In genomic region chr2:235498556-235499305, GRCh38 we compare ENCODE assay signal across 14 cellular contexts. TPM values are rescaled to one million over a fixed set of nuclear protein-coding genes. Genes with fewer than 3 reads are reported as not detected.
DNase-seq lines count a peak whose midpoint lies in the region; ATAC-seq, FAIRE-seq and TF ChIP-seq lines count a peak whose summit lies in the region.
"Had no signal": no experiment of that assay in that cellular context is flagged by ENCODE, and none has a peak within 500 bp of the region (broad histone marks: within the 10 kb centered on the region; RNA-seq: fewer than 3 reads in every experiment).

No MANE protein-coding gene starts in this region.

- CTCF ChIA-PET in HepG2 (lab: Yijun Ruan, JAX; ENCODE audit: low intra/inter-chr PET ratio, low total read pairs) = interaction anchor here (0.9 kb wide), 1 partner anchor 363 kb away, joined by 3 read pairs; no protein-coding TSS in a partner anchor

- TF ChIP-seq EP300 in HepG2 (IDR thresholded peaks at IDR 0.05; ENCODE audit: low read depth in 2 of 2, low read length in 2 of 2) = no peak
- 0 out of 2 replicates have a peak, but pooled peaks have one; percentile 27 for TF ChIP-seq EP300 in HepG2 (CRISPR knock-in tag; IDR thresholded peaks at IDR 0.05; ENCODE audit: borderline replicate concordance)

- H3K9ac ChIP-seq in HepG2 (ENCODE audit: insufficient read depth, low read depth, low read length) (no peak overlapping the region), kidney (ENCODE audit: low read length in 2 of 2) (no peak overlapping the region)

- in situ Hi-C loops in HepG2 (cut with HindIII; ENCODE audit: extremely low pct_ligation_motif_present, low pct_unique_long_range_greater_than_20kb) = loop anchor here (10.0 kb wide), 1 partner anchor 364 kb away; no protein-coding TSS in a partner anchor

- peak; percentile 42 for TF ChIP-seq CTCF in HepG2 (CRISPR knock-in tag; IDR thresholded peaks at IDR 0.05)
- TF ChIP-seq CTCF in right lobe of liver (IDR thresholded peaks at IDR 0.05) = no peak
- TF ChIP-seq CTCF in adrenal gland (IDR thresholded peaks at IDR 0.05) = peak in 5 of 6 experiments; percentile 19 to 53 (median 31)
- peak; percentile 22 for TF ChIP-seq CTCF in kidney (IDR thresholded peaks at IDR 0.05; ENCODE audit: borderline replicate concordance, extremely low read depth, insufficient read depth)
- TF ChIP-seq CTCF in upper lobe of right lung (IDR thresholded peaks at IDR 0.05) = peak; percentile 9

- POLR2A ChIA-PET in HepG2 (lab: Yijun Ruan, JAX) = interaction anchor here (1.8 kb wide), 1 partner anchor 16 kb away, joined by 8 read pairs; no protein-coding TSS in a partner anchor

- no peak for TF ChIP-seq POLR2A in HepG2 (IDR thresholded peaks at IDR 0.05; ENCODE audit: insufficient read depth in 1 of 2, low read depth in 2 of 2, low read length in 2 of 2)
- no peak for TF ChIP-seq POLR2A in right lobe of liver (IDR thresholded peaks at IDR 0.05)
- no peak for TF ChIP-seq POLR2A in adrenal gland (IDR thresholded peaks at IDR 0.05)

- TF ChIP-seq RAD21 in HepG2 (CRISPR knock-in tag; IDR thresholded peaks at IDR 0.05) = peak; percentile 48

- H3K36me3 ChIP-seq in HepG2 (replicated peaks in 1 of 2; ENCODE audit: control insufficient read depth in 1 of 2, insufficient read depth in 2 of 2, low read length in 2 of 2) (peaks cover 5 to 10% of the 10 kb centered on the region in 2 experiments; a peak in 3 of 5 replicates), right lobe of liver (no peaks in the 10 kb centered on the region), adrenal gland (replicated peaks in 1 of 2) (no peaks in the 10 kb centered on the region), kidney (ENCODE audit: control insufficient read depth in 1 of 2, insufficient read depth in 2 of 2, low read length in 2 of 2) (no peaks in the 10 kb centered on the region), upper lobe of right lung (no peaks in the 10 kb centered on the region)

- ATAC-seq in HepG2 (no peak), right lobe of liver (no peak), upper lobe of right lung (no peak), GM19467 (IDR thresholded peaks at IDR 0.05; ENCODE audit: unreplicated experiment) (no peak)

- no peak overlapping the region for H3K4me2 ChIP-seq in HepG2 (ENCODE audit: low read depth, low read length)

- 91% methylated on average over 21 of the region's 21 CpGs for WGBS in HepG2 (ENCODE audit: low lambda C conversion rate)
- 87% methylated on average over 6 of the region's 21 CpGs for WGBS in right lobe of liver (ENCODE audit: insufficient coverage, low coverage, low lambda C conversion rate, missing lambda C conversion rate)
- WGBS in adrenal gland, 4 donors = 47 to 80% (median 76%) methylated on average over 14 to 21 of the region's 21 CpGs

- H3K4me1 ChIP-seq in HepG2 (ENCODE audit: insufficient read depth, low read length) (peaks cover 60% of the 10 kb centered on the region), right lobe of liver (peaks cover 0 to 14% (median 8%) of the 10 kb centered on the region in 4 donors), adrenal gland (replicated peaks in 1 of 2) (peaks cover 12 to 23% of the 10 kb centered on the region in 2 donors), kidney (ENCODE audit: control insufficient read depth in 1 of 2, insufficient read depth in 1 of 2, low read depth in 1 of 2, low read length in 2 of 2) (peaks cover 31% of the 10 kb centered on the region in 2 donors), upper lobe of right lung (peaks cover 31% of the 10 kb centered on the region)

- peaks cover 92% of the 10 kb centered on the region for H3K79me2 ChIP-seq in HepG2 (ENCODE audit: insufficient read depth, low read length)

- H3K4me3 ChIP-seq in HepG2 (replicated peaks in 1 of 3; ENCODE audit: insufficient read depth in 1 of 3, low read depth in 2 of 3, low read length in 3 of 3) = no peak overlapping the region
- H3K4me3 ChIP-seq in right lobe of liver = no peak overlapping the region
- no peak overlapping the region for H3K4me3 ChIP-seq in adrenal gland
- H3K4me3 ChIP-seq in kidney (ENCODE audit: low read length in 2 of 2) = no peak overlapping the region
- H3K4me3 ChIP-seq in upper lobe of right lung = no peak overlapping the region

- no peak for DNase-seq in HepG2 (ENCODE audit: low spot score)
- DNase-seq in right lobe of liver = no peak
- peak; percentile 58 to 85 (median 75) for DNase-seq in adrenal gland
- DNase-seq in kidney = no peak
- no peak for DNase-seq in upper lobe of right lung
- no peak for DNase-seq in superior temporal gyrus (ENCODE audit: extremely low spot score)
- no peak for DNase-seq in mesenteric fat pad (ENCODE audit: low spot score)
- DNase-seq: activated naive CD4-positive, alpha-beta T cell treated with anti-CD3 and anti-CD28 coated beads, Interleukin-2, amount 10 ng/mL, durations not matched to agents 7 days and 5 days; cerebellar nuclear complex; NCI-H1105 treated with DMSO at 0.1 percent for 48 hours; NCI-H774 had no signal

- intact Hi-C loops in HepG2 (cut with micrococcal nuclease; ENCODE audit: unreplicated experiment) (loop anchor here (5.0 to 10.0 kb wide), 3 partner anchors 94 to 361 kb away; no protein-coding TSS in a partner anchor), right lobe of liver (cut with DNase I) (no loop called here), adrenal gland (cut with DNase I) (loop anchor here (10.0 kb wide), 1 partner anchor 364 kb away; no protein-coding TSS in a partner anchor), kidney (cut with DNase I) (no loop called here), upper lobe of right lung (cut with DNase I) (no loop called here)

- no TSS peak for BruUV-seq in HepG2 (replicated peaks; lab: Mats Ljungman, UMichigan)

- FAIRE-seq in HepG2 (lab: Jason Lieb, UNC) (no peak), kidney (lab: Jason Lieb, UNC) (no peak)
- FAIRE-seq: TTC549 had no signal

- H3K9me3 ChIP-seq in HepG2 (ENCODE audit: low read length) (no peaks in the 10 kb centered on the region), right lobe of liver (no peaks in the 10 kb centered on the region), adrenal gland (replicated peaks in 1 of 3) (no peaks in the 10 kb centered on the region), kidney (ENCODE audit: control insufficient read depth in 1 of 2, low read length in 2 of 2) (no peaks in the 10 kb centered on the region), upper lobe of right lung (no peaks in the 10 kb centered on the region)

- H4K20me1 ChIP-seq in HepG2 (ENCODE audit: insufficient read depth, low read length) = peaks cover 63% of the 10 kb centered on the region

- H2AFZ ChIP-seq in HepG2 (ENCODE audit: low read length) = no peak overlapping the region

- H3K27ac ChIP-seq in HepG2 (ENCODE audit: extremely low read length, insufficient read depth, low read length) (no peak overlapping the region), right lobe of liver (no peak overlapping the region), adrenal gland (no peak overlapping the region), kidney (ENCODE audit: low read depth in 2 of 2, low read length in 2 of 2) (no peak overlapping the region), upper lobe of right lung (no peak overlapping the region)
- H3K27ac ChIP-seq: epithelial cell of prostate had no signal

- no peaks in the 10 kb centered on the region; a peak in 1 of 5 replicates for H3K27me3 ChIP-seq in HepG2 (ENCODE audit: control insufficient read depth in 1 of 2, insufficient read depth in 2 of 2, low read length in 2 of 2)
- H3K27me3 ChIP-seq in right lobe of liver = no peaks in the 10 kb centered on the region
- no peaks in the 10 kb centered on the region for H3K27me3 ChIP-seq in adrenal gland
- no peaks in the 10 kb centered on the region for H3K27me3 ChIP-seq in upper lobe of right lung

TF ChIP-seq in HepG2, 621 proteins besides CTCF, POLR2A, EP300 and RAD21 (continues in another document):
- TF ChIP-seq ZBTB38 (CRISPR knock-in tag; IDR thresholded peaks at IDR 0.05) (peak; percentile 24; the same call in 1 of the 2 replicates), ZNF501 (CRISPR knock-in tag; IDR thresholded peaks at IDR 0.05) (0 out of 2 replicates have a peak, but pooled peaks have one; percentile 15), TEAD3 (CRISPR knock-in tag; optimal IDR thresholded peaks at IDR 0.05; ENCODE audit: borderline replicate concordance) (no peak), STAG1 (CRISPR knock-in tag; IDR thresholded peaks at IDR 0.05) (peak; percentile 54), ZMYM3 (CRISPR knock-in tag; IDR thresholded peaks at IDR 0.05) (no peak)

RNA-seq across cellular contexts. Expression of gene AGAP1, which starts 4.9 kb away (rescaled TPM):
- total RNA-seq in HepG2 (2016; rRNA removed; fragmentation: Illumina TruSeq; extraction: Trizol) (21.2 and 21.3 TPM in 2 replicates), right lobe of liver (10 to 100 TPM in 3 of 6 experiments, 1 to 10 TPM in 3; 8.1 to 11.2 (median 9.8) TPM), adrenal gland (10 to 100 TPM; 12.9 to 29.6 (median 18.9) TPM), kidney (44.5 TPM), upper lobe of right lung (33.4 TPM), mesenteric fat pad (26.5 TPM)
- 15.6 and 16.1 TPM in 2 replicates for total RNA-seq in HepG2 (2016; cell fraction: cytosol; rRNA removed; fragmentation: Illumina TruSeq; extraction: Trizol; ENCODE audit: low read depth)
- 20.4 and 23.5 TPM in 2 replicates for total RNA-seq in HepG2 (2016; cell fraction: insoluble cytoplasmic fraction; rRNA removed; fragmentation: Illumina TruSeq; extraction: Trizol)
- 27.1 and 28.5 TPM in 2 replicates for total RNA-seq in HepG2 (2016; cell fraction: membrane; rRNA removed; fragmentation: Illumina TruSeq; extraction: Trizol)
- total RNA-seq in HepG2 (2016; cell fraction: nucleus; rRNA removed; fragmentation: Illumina TruSeq; extraction: Trizol) = 28.8 and 34.0 TPM in 2 replicates
- polyA plus RNA-seq in HepG2 (2011; rRNA removed) (27.5 and 32.7 TPM in 2 replicates), adrenal gland (10 to 100 TPM in 1 of 3 donors, 1 to 10 TPM in 2; 5.3 to 11.0 (median 7.0) TPM), kidney (ENCODE audit: insufficient read depth, low read depth, low replicate concordance) (8.1 TPM)
- 19.3 and 22.2 TPM in 2 replicates for polyA plus RNA-seq in HepG2 (2011; cell fraction: cytosol; rRNA removed)
- polyA plus RNA-seq in HepG2 (2011; cell fraction: nucleus; rRNA removed) = 33.7 and 43.0 TPM in 2 replicates
- polyA plus RNA-seq in HepG2 (2012) = 20.5 and 29.8 TPM in 2 replicates
- polyA plus RNA-seq in HepG2 (2016; cell fraction: cytosol; fragmentation: Illumina TruSeq; extraction: Trizol; ENCODE audit: low read depth) = 8.6 and 8.8 TPM in 2 replicates
- 21.8 and 25.4 TPM in 2 replicates for polyA plus RNA-seq in HepG2 (2016; cell fraction: insoluble cytoplasmic fraction; fragmentation: Illumina TruSeq; extraction: Trizol; ENCODE audit: low read depth)
- 26.9 and 28.8 TPM in 2 replicates for polyA plus RNA-seq in HepG2 (2016; cell fraction: membrane; fragmentation: Illumina TruSeq; extraction: Trizol; ENCODE audit: low read depth)
- polyA plus RNA-seq in HepG2 (2016; cell fraction: nucleus; fragmentation: Illumina TruSeq; extraction: Trizol; ENCODE audit: insufficient read depth, low read depth) = 22.6 and 25.2 TPM in 2 replicates
- polyA minus RNA-seq in HepG2 (2011; rRNA and poly(A)+ RNA removed; ENCODE audit: low replicate concordance) = 83.1 and 137 TPM in 2 replicates
- 22.7 and 29.5 TPM in 2 replicates for polyA minus RNA-seq in HepG2 (2011; cell fraction: cytosol; rRNA and poly(A)+ RNA removed)
- 111 and 113 TPM in 2 replicates for polyA minus RNA-seq in HepG2 (2011; cell fraction: nucleus; rRNA and poly(A)+ RNA removed)

Comparison
In these comparisons a context has a peak if more than half of its experiments do, and no peak if none do; other contexts are left out.
1. CTCF ChIP-seq: peak in HepG2 (single experiment), adrenal gland (5 of 6), kidney (single experiment) and upper lobe of right lung (single experiment); none in right lobe of liver (0 of 4).
2. intact Hi-C loops: an anchor here in HepG2 (5.0 to 10.0 kb wide) and adrenal gland (10.0 kb wide); none called in right lobe of liver, kidney and upper lobe of right lung.
3. DNase-seq: peak in adrenal gland (7 of 7); none in HepG2 (single experiment), right lobe of liver (0 of 3), kidney (single experiment), upper lobe of right lung (single experiment), superior temporal gyrus (single experiment) and mesenteric fat pad (single experiment).